In genomic region chr21:45352621-45353125, GRCh38 we compare ENCODE assay signal across 22 cellular contexts.
"Had no signal": no experiment of that assay in that cellular context is flagged by ENCODE, and none has a peak within 500 bp of the region (broad histone marks: within the 10 kb centered on the region; RNA-seq: fewer than 3 reads in every experiment).

No MANE protein-coding gene starts in this region.

- H3K4me3 ChIP-seq: gastroesophageal sphincter, heart right ventricle, lung, tibial nerve, uterus had no signal

- H3K4me3 Mint-ChIP-seq: activated naive CD4-positive, alpha-beta T cell treated with anti-CD3 and anti-CD28 coated beads for 36 hours; activated T-cell treated with anti-CD3 and anti-CD28 coated beads, Interleukin-2, amount 50 U/mL, for 4 hours; mesothelial cell of epicardium; natural killer cell treated with Interleukin-12 subunit alpha and Interleukin-12 subunit beta and Interleukin-15 and Interleukin-18, amount 100 ng/mL, for 72 hours had no signal

- H3K9me3 ChIP-seq: gastroesophageal sphincter, heart right ventricle, tibial nerve, uterus had no signal

- H3K36me3 Mint-ChIP-seq: mesothelial cell of epicardium; natural killer cell treated with Interleukin-12 subunit alpha and Interleukin-12 subunit beta and Interleukin-15 and Interleukin-18, amount 100 ng/mL, for 72 hours had no signal

- H3K36me3 ChIP-seq: brain microvascular endothelial cell, gastroesophageal sphincter, heart right ventricle, tibial nerve, uterus had no signal

- H3K27ac ChIP-seq: brain microvascular endothelial cell, uterus had no signal

- H3K27ac Mint-ChIP-seq: activated naive CD4-positive, alpha-beta T cell treated with anti-CD3 and anti-CD28 coated beads for 36 hours; mesothelial cell of epicardium; natural killer cell treated with Interleukin-12 subunit alpha and Interleukin-12 subunit beta and Interleukin-15 and Interleukin-18, amount 100 ng/mL, for 72 hours had no signal

- H3K9me3 Mint-ChIP-seq: activated naive CD4-positive, alpha-beta T cell treated with anti-CD3 and anti-CD28 coated beads for 36 hours; activated T-cell treated with anti-CD3 and anti-CD28 coated beads, Interleukin-2, amount 50 U/mL, for 4 hours; mesothelial cell of epicardium; natural killer cell treated with Interleukin-12 subunit alpha and Interleukin-12 subunit beta and Interleukin-15 and Interleukin-18, amount 100 ng/mL, for 72 hours had no signal

- ATAC-seq: activated T-cell treated with anti-CD3 and anti-CD28 coated beads, Interleukin-2, amount 50 U/mL, for 4 hours; esophagus mucosa; gastroesophageal sphincter; natural killer cell treated with Interleukin-12 subunit alpha and Interleukin-12 subunit beta and Interleukin-15 and Interleukin-18, amount 100 ng/mL, for 72 hours; stimulated activated naive CD8-positive, alpha-beta T cell treated with anti-CD3 and anti-CD28 coated beads, Interleukin-15, Interleukin-2, amounts not matched to agents 100 U/mL and 50 U/mL, for 24 hours had no signal

- DNase-seq: activated CD4-positive, alpha-beta T cell treated with anti-CD3 and anti-CD28 coated beads, Interleukin-2, amount 50 U/mL, for 1 hour; activated CD8-positive, alpha-beta memory T cell treated with anti-CD3 and anti-CD28 coated beads, Interleukin-2, amount 50 U/mL, for 4 hours; activated naive CD4-positive, alpha-beta T cell treated with anti-CD3 and anti-CD28 coated beads for 36 hours; activated T-cell treated with anti-CD3 and anti-CD28 coated beads, Interleukin-2, amount 50 U/mL, for 4 hours; anterior cingulate cortex; brain microvascular endothelial cell; cortex of kidney; nucleus accumbens; stimulated activated CD4-positive, alpha-beta T cell treated with anti-CD3 and anti-CD28 coated beads, Interleukin-12 subunit alpha, Interleukin-12 subunit beta, amount 100 ng/mL, for 4 hours; stimulated activated CD4-positive, alpha-beta T cell treated with anti-CD3 and anti-CD28 coated beads, Interleukin-1b, Interleukin-23, amount 100 ng/mL, for 48 hours; stimulated activated CD8-positive, alpha-beta memory T cell treated with anti-CD3 and anti-CD28 coated beads, Interleukin-4, amount 100 ng/mL, for 48 hours; stimulated activated naive CD8-positive, alpha-beta T cell treated with anti-CD3 and anti-CD28 coated beads, Interleukin-15, Interleukin-2, amounts not matched to agents 100 U/mL and 50 U/mL, for 24 hours; substantia nigra; T1000; uterus had no signal

- H3K27me3 ChIP-seq: brain microvascular endothelial cell, gastroesophageal sphincter, heart right ventricle, tibial nerve, uterus had no signal
